ENCODE assay signal across 13 cellular contexts in the genomic region with DNA sequence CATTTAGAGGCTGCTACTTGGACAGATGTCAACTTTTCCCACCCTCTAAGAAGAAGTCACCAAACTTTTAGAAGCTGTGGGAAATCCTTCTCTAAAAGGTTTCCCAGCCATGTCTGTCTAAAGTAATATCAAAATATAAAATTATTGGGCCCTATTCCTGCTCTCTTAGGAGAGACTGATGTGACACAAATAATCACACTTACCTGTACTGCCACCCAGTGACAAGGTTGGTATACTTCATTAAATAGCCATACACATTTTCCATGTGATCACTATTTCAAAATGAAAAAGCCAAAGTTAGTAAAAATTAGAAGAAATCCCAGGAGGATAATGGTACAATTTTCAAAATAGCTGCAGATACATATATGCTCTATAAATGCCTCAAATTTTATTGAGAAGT. TPM values are rescaled to one million over a fixed set of nuclear protein-coding genes. Genes with fewer than 3 reads are reported as not detected.
DNase-seq lines count a peak whose midpoint lies in the region; ATAC-seq and TF ChIP-seq lines count a peak whose summit lies in the region.
"Had no signal": no experiment of that assay in that cellular context is flagged by ENCODE, and none has a peak within 500 bp of the region (broad histone marks: within the 10 kb centered on the region; RNA-seq: fewer than 3 reads in every experiment).

No MANE protein-coding gene starts in this region.

- H3K4me3 ChIP-seq in GM06990 (replicated peaks; ENCODE audit: low read depth, low read length) (no peak overlapping the region), choroid plexus epithelial cell (ENCODE audit: low read depth, low read length) (no peak overlapping the region)
- H3K4me3 ChIP-seq: esophagus muscularis mucosa, vagina had no signal

- TF ChIP-seq CTCF in GM06990 (IDR thresholded peaks at IDR 0.05; ENCODE audit: insufficient read depth, low read length, poor library complexity, severe bottlenecking) (peak; percentile 23), choroid plexus epithelial cell (conservative IDR thresholded peaks at IDR 0.05; ENCODE audit: low read depth, low read length) (peak; percentile 20)

- no peaks in the 10 kb centered on the region; the same call in none of the 2 replicates for H3K36me3 ChIP-seq in GM06990 (ENCODE audit: control insufficient read depth, insufficient read depth, low read length)

- no peaks in the 10 kb centered on the region for H3K27me3 ChIP-seq in GM06990 (replicated peaks; ENCODE audit: control insufficient read depth, insufficient read depth, low read length)
- H3K27me3 ChIP-seq: esophagus muscularis mucosa, vagina had no signal

- DNase-seq in AML-193 (lab: John Stamatoyannopoulos, UW), result peak; percentile 28 to 30
- no peak for DNase-seq in GM06990 (ENCODE audit: extremely low read depth, insufficient read length)
- peak; percentile 20 for DNase-seq in NCI-H1694 (lab: John Stamatoyannopoulos, UW)
- DNase-seq in choroid plexus epithelial cell (ENCODE audit: low read depth), result peak; percentile 39
- no peak for DNase-seq in NCI-H187 treated with DMSO at 0.1 percent for 48 hours (lab: John Stamatoyannopoulos, UW)
- no peak for DNase-seq in NOMO-1 (lab: John Stamatoyannopoulos, UW; ENCODE audit: unreplicated experiment in 2 of 2)
- no peak for DNase-seq in posterior vena cava (ENCODE audit: low spot score)
- DNase-seq: activated T-cell treated with anti-CD3 and anti-CD28 coated beads, Interleukin-2, amount 50 U/mL, for 4 hours; naive B cell; NCI-H526 treated with DMSO at 0.1 percent for 48 hours had no signal

- no peak for ATAC-seq in GM18498 (IDR thresholded peaks at IDR 0.05; ENCODE audit: unreplicated experiment)
- ATAC-seq: activated T-cell treated with anti-CD3 and anti-CD28 coated beads, Interleukin-2, amount 50 U/mL, for 4 hours had no signal

- intact Hi-C loops in posterior vena cava (cut with DNase I), result no loop called here

RNA-seq across cellular contexts. Expression of a gene that starts 12.6 kb away (rescaled TPM):
- 10 to 100 TPM; 13.6 to 14.7 TPM for total RNA-seq in posterior vena cava

Comparison
In these comparisons a context has a peak if more than half of its experiments do, and no peak if none do; other contexts are left out.
1. DNase-seq: peak in AML-193 (2 of 2), NCI-H1694 (single experiment) and choroid plexus epithelial cell (single experiment); none in GM06990 (single experiment), NCI-H187 treated with DMSO at 0.1 percent for 48 hours (single experiment), NOMO-1 (0 of 2) and posterior vena cava (single experiment).